ENCODE assay signal across 8 cellular contexts in the genomic region with DNA sequence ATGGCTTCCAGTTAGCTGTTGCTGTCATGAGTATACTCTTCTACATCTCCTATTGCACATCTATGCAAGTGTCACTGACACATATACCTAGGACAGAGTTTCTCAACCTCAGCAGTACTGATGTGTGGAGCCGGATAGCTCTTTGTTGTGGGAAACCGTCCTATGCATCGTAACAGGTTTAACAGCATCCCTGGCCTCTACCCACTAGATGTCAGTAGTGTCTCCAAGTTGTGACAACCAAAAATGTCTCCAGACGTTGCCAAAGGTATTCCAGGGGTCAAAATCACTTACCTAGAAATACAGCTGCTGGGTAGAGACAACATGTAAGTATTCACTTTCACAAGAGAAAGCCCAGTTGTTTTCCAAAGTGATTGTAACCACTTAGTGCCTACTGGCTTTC.
DNase-seq lines count a peak whose midpoint lies in the region; ATAC-seq and TF ChIP-seq lines count a peak whose summit lies in the region.

No MANE protein-coding gene starts in this region.

- H3K4me3 ChIP-seq in OCI-LY3 (ENCODE audit: low read length), result no peak overlapping the region
- no peak overlapping the region for H3K4me3 ChIP-seq in thyroid gland (replicated peaks in 1 of 3)

- in situ Hi-C loops in ACHN (cut with HindIII; ENCODE audit: low pct_ligation_motif_present, low pct_unique_long_range_greater_than_20kb, low sequenced_read_pairs), result no loop called here

- no peaks in the 10 kb centered on the region for H4K20me1 ChIP-seq in OCI-LY3 (ENCODE audit: insufficient read depth, low read length)

- H3K27ac ChIP-seq in OCI-LY3 (ENCODE audit: low read length) (no peak overlapping the region), foreskin keratinocyte (no peak overlapping the region), thyroid gland (no peak overlapping the region)

- H3K36me3 ChIP-seq in OCI-LY3 (replicated peaks; ENCODE audit: low read depth, low read length) (no peaks in the 10 kb centered on the region), thyroid gland (no peaks in the 10 kb centered on the region)

- H3K27me3 ChIP-seq in OCI-LY3 (ENCODE audit: low read depth, low read length) (no peaks in the 10 kb centered on the region), foreskin keratinocyte (no peaks in the 10 kb centered on the region), thyroid gland (no peaks in the 10 kb centered on the region)

- H3K4me1 ChIP-seq in OCI-LY3 (ENCODE audit: low read length), result no peaks in the 10 kb centered on the region
- H3K4me1 ChIP-seq in foreskin keratinocyte, result no peaks in the 10 kb centered on the region
- H3K4me1 ChIP-seq in thyroid gland, result no peaks in the 10 kb centered on the region

- DNase-seq in ACHN (peak; percentile 26), HEK293T (ENCODE audit: extremely low spot score) (peak; percentile 28), foreskin keratinocyte (peak; percentile 3 to 39), thyroid gland (peak; percentile 53 to 60), AG08396 (ENCODE audit: low spot score) (no peak)

- H3K9me3 ChIP-seq in OCI-LY3 (ENCODE audit: insufficient read depth, low read length) (no peaks in the 10 kb centered on the region), thyroid gland (no peaks in the 10 kb centered on the region)

- POLR2A ChIA-PET in HEK293T (lab: Yijun Ruan, JAX), result no interaction called here

- H3K4me2 ChIP-seq in OCI-LY3 (ENCODE audit: low read length), result 0 out of 2 replicates have a peak overlapping the region, but pooled peaks have one; percentile 9

- H3K79me2 ChIP-seq in OCI-LY3 (ENCODE audit: low read length), result no peaks in the 10 kb centered on the region

- TF ChIP-seq POLR2A in thyroid gland (IDR thresholded peaks at IDR 0.05), result no peak

- no peak overlapping the region for H2AFZ ChIP-seq in OCI-LY3 (ENCODE audit: low read depth, low read length)

- no peak overlapping the region for H3K9ac ChIP-seq in OCI-LY3 (ENCODE audit: low read length)

- ATAC-seq in foreskin keratinocyte (peak; percentile 77), HG03139 (IDR thresholded peaks at IDR 0.05; ENCODE audit: unreplicated experiment) (no peak), GM21515 (IDR thresholded peaks at IDR 0.05; ENCODE audit: unreplicated experiment) (no peak)

- TF ChIP-seq CTCF in OCI-LY3 (IDR thresholded peaks at IDR 0.05; ENCODE audit: low read depth, low read length), result peak; percentile 65
- peak; percentile 70 for TF ChIP-seq CTCF in foreskin keratinocyte (conservative IDR thresholded peaks at IDR 0.05)
- TF ChIP-seq CTCF in thyroid gland (IDR thresholded peaks at IDR 0.05), result peak in 5 of 6 experiments; percentile 42 to 84 (median 70)

- CTCF ChIA-PET in HEK293T (lab: Yijun Ruan, JAX), result interaction anchor here (0.6 to 1.1 kb wide), 7 partner anchors 10 to 1037 kb away, joined by 3 to 6 read pairs (median 3); no protein-coding TSS in a partner anchor

- intact Hi-C loops in thyroid gland (cut with DNase I), result loop anchor here (10.0 kb wide), 1 partner anchor 1030 kb away; no protein-coding TSS in a partner anchor

- WGBS in thyroid gland, 2 donors, result 34 to 36% methylated on average over 4 of the region's 4 CpGs

TF ChIP-seq in HEK293T, 16 proteins besides CTCF, POLR2A, EP300 and RAD21:
- TF ChIP-seq CTBP1 (IDR thresholded peaks at IDR 0.05; ENCODE audit: borderline replicate concordance), result no peak
